Comparison of ENCODE assay signal across 22 cellular contexts in the genomic region with DNA sequence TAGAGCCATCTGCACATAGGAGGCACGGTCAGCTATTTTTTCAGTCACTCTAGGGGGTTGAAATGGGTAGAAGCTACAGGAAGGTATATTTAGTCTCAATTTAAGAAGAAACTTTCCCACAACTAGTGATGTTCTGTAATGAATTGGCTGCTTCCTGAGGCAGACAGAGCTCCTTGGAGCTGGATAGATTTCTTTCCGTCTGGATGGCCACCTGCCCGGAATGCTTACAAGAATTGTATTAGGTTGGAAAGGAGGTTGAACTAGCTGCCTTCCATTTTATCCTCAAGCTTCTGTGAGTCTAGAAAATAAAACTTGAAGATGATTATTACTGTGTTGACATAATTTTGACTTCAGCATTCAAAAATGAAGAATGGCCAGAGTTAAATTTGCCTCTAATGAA.
A peak's percentile ranks its signal among the peaks of the same experiment; 100 is the strongest.
DNase-seq lines count a peak whose midpoint lies in the region; ATAC-seq and TF ChIP-seq lines count a peak whose summit lies in the region.
"Had no signal": no experiment of that assay in that cellular context is flagged by ENCODE, and none has a peak within 500 bp of the region (broad histone marks: within the 10 kb centered on the region; RNA-seq: fewer than 3 reads in every experiment).

No MANE protein-coding gene starts in this region.

- H3K9me3 ChIP-seq in Panc1 (ENCODE audit: control insufficient read depth, insufficient read depth, low read depth, low read length) (no peaks in the 10 kb centered on the region), tibial artery (no peaks in the 10 kb centered on the region)

- no peak for TF ChIP-seq CTCF in Panc1 (IDR thresholded peaks at IDR 0.05)
- TF ChIP-seq CTCF in coronary artery (IDR thresholded peaks at IDR 0.05): no peak
- no peak for TF ChIP-seq CTCF in nephron progenitor cell (IDR thresholded peaks at IDR 0.05)
- TF ChIP-seq CTCF in tibial artery (IDR thresholded peaks at IDR 0.05): no peak
- TF ChIP-seq CTCF in type B pancreatic cell (conservative IDR thresholded peaks at IDR 0.05): no peak
- no peak for TF ChIP-seq CTCF in GM10266 (IDR thresholded peaks at IDR 0.05; ENCODE audit: control insufficient read depth, insufficient read depth, low read depth, missing control alignments)

- DNase-seq in Panc1 (ENCODE audit: low read depth, low spot score) (no peak), coronary artery (ENCODE audit: low spot score) (no peak), nephron progenitor cell (no peak), tibial artery (no peak), type B pancreatic cell (ENCODE audit: extremely low spot score, unreplicated experiment) (no peak), GM10266 (ENCODE audit: extremely low spot score) (no peak), OCI-M1 (lab: John Stamatoyannopoulos, UW) (no peak)
- DNase-seq: CD4-positive, CD25-positive, alpha-beta regulatory T cell; COR-L47; GM23248; HCEC 1CT; MM.1S; NCI-H1092; NCI-H146; NCI-H2081; NCI-H510A treated with DMSO at 0.1 percent for 48 hours; NCI-H82; PC-3; SIG-M5 had no signal

- CTCF ChIA-PET in Panc1 (lab: Charles Lee): no interaction called here

- TSS peak; percentile 10 for BruUV-seq in Panc1 (replicated peaks; lab: Mats Ljungman, UMichigan)

- no peak for ATAC-seq in Panc1
- ATAC-seq in GM18870 (IDR thresholded peaks at IDR 0.05; ENCODE audit: unreplicated experiment): no peak
- ATAC-seq: PC-3 had no signal

- H3K9me3 Mint-ChIP-seq in nephron progenitor cell: no peaks in the 10 kb centered on the region
- H3K9me3 Mint-ChIP-seq in type B pancreatic cell: no peaks in the 10 kb centered on the region

- peaks cover 63% of the 10 kb centered on the region for H3K36me3 ChIP-seq in Panc1 (ENCODE audit: control insufficient read depth, insufficient read depth, low read length)
- H3K36me3 ChIP-seq in tibial artery: peaks cover 20 to 40% (median 34%) of the 10 kb centered on the region in 3 donors

- H3K27me3 ChIP-seq in Panc1 (ENCODE audit: control insufficient read depth, insufficient read depth, low read length): no peaks in the 10 kb centered on the region
- no peaks in the 10 kb centered on the region for H3K27me3 ChIP-seq in tibial artery

- intact Hi-C loops in Panc1 (cut with micrococcal nuclease; ENCODE audit: unreplicated experiment) (no loop called here), tibial artery (cut with DNase I; ENCODE audit: low total_unique reads) (no loop called here)

- H3K36me3 Mint-ChIP-seq in nephron progenitor cell (ENCODE audit: low read depth) (peaks cover 69% of the 10 kb centered on the region), type B pancreatic cell (peaks cover 45% of the 10 kb centered on the region)
- H3K36me3 Mint-ChIP-seq: CD4-positive, CD25-positive, alpha-beta regulatory T cell had no signal

- in situ Hi-C loops in Panc1 (cut with HindIII; ENCODE audit: low pct_unique_long_range_greater_than_20kb, low sequenced_read_pairs): no loop called here

- H3K4me3 ChIP-seq in Panc1 (ENCODE audit: low read depth in 2 of 2, low read length in 2 of 2) (no peak overlapping the region), coronary artery (no peak overlapping the region), tibial artery (no peak overlapping the region)
- H3K4me3 ChIP-seq: GM23248 had no signal

- H3K4me1 Mint-ChIP-seq in nephron progenitor cell: peaks cover 36% of the 10 kb centered on the region
- H3K4me1 Mint-ChIP-seq in type B pancreatic cell (ENCODE audit: unreplicated experiment): peaks cover 21% of the 10 kb centered on the region

- H3K4me3 Mint-ChIP-seq in nephron progenitor cell: no peak overlapping the region
- no peak overlapping the region for H3K4me3 Mint-ChIP-seq in type B pancreatic cell
- H3K4me3 Mint-ChIP-seq: B cell; CD4-positive, CD25-positive, alpha-beta regulatory T cell had no signal

- H3K27me3 Mint-ChIP-seq in nephron progenitor cell (ENCODE audit: low read depth, poor library complexity) (no peaks in the 10 kb centered on the region), type B pancreatic cell (no peaks in the 10 kb centered on the region)
- H3K27me3 Mint-ChIP-seq: CD4-positive, CD25-positive, alpha-beta regulatory T cell had no signal

- H3K27ac ChIP-seq in Panc1 (ENCODE audit: low read length) (no peak overlapping the region), coronary artery (peak overlapping the region; percentile 73 to 88), tibial artery (peak overlapping the region; percentile 79 to 83)
- H3K27ac ChIP-seq: GM23248, RWPE1 had no signal

- H3K4me1 ChIP-seq in Panc1 (ENCODE audit: control insufficient read depth, insufficient read depth, low read length) (peaks cover 34% of the 10 kb centered on the region), tibial artery (peaks cover 0 to 100% (median 58%) of the 10 kb centered on the region in 4 donors)

- POLR2A ChIA-PET in Panc1 (lab: Charles Lee): no interaction called here

- H3K27ac Mint-ChIP-seq in nephron progenitor cell (peak overlapping the region; percentile 7), type B pancreatic cell (no peak overlapping the region)
- H3K27ac Mint-ChIP-seq: B cell; CD4-positive, CD25-positive, alpha-beta regulatory T cell had no signal
